8 cellular contexts compared by ENCODE assay signal in genomic region chr2:219160186-219161017, GRCh38. TPM values are rescaled to one million over a fixed set of nuclear protein-coding genes. Genes with fewer than 3 reads are reported as not detected.
DNase-seq lines count a peak whose midpoint lies in the region; ATAC-seq and TF ChIP-seq lines count a peak whose summit lies in the region.

A gene with protein sequence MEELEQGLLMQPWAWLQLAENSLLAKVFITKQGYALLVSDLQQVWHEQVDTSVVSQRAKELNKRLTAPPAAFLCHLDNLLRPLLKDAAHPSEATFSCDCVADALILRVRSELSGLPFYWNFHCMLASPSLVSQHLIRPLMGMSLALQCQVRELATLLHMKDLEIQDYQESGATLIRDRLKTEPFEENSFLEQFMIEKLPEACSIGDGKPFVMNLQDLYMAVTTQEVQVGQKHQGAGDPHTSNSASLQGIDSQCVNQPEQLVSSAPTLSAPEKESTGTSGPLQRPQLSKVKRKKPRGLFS (minus strand): TSS chr2:219160815. CDS start chr2:219158362, 2,453 bp downstream.

- H3K36me3 ChIP-seq in BJ (ENCODE audit: control insufficient read depth, insufficient read depth, low read length) (no peaks in the 10 kb centered on the region; the same call in 1 of the 2 replicates), left lung (peaks cover 0 to 22% of the 10 kb centered on the region in 2 donors)

- DNase-seq in BJ (ENCODE audit: low read depth) (peak; percentile 63), NCI-H524 treated with DMSO at 0.1 percent for 48 hours (lab: John Stamatoyannopoulos, UW) (peak; percentile 61), coronary artery (ENCODE audit: low spot score) (peak; percentile 97), left lung (peak; percentile 97 to 99)
- peak; percentile 97 for DNase-seq in activated CD4-positive, alpha-beta T cell treated with anti-CD3 and anti-CD28 coated beads for 48 hours
- DNase-seq in stimulated activated CD4-positive, alpha-beta T cell treated with anti-CD3 and anti-CD28 coated beads, Interleukin-2, amount 100 ng/mL, for 48 hours = peak; percentile 94 to 95

- POLR2A ChIA-PET in BJ (lab: Charles Lee) = interaction anchor here (0.6 kb wide), 1 partner anchor 46 kb away, joined by 4 read pairs; no protein-coding TSS in a partner anchor

- peaks cover 4 to 12% of the 10 kb centered on the region in 2 donors for H3K4me1 ChIP-seq in left lung

- CTCF ChIA-PET in BJ (lab: Yijun Ruan, JAX) = interaction anchor here (0.7 to 14.8 kb wide), 28 partner anchors 8 to 370 kb away, joined by 3 to 211 read pairs (median 4); partner anchors contain the start of genes ABCB6, DNAJB2, IHH and SLC23A3

- TF ChIP-seq CTCF in BJ (IDR thresholded peaks at IDR 0.05; ENCODE audit: insufficient read depth, low read depth, low read length) (peak; percentile 99), coronary artery (IDR thresholded peaks at IDR 0.05) (peak; percentile 99), left lung (IDR thresholded peaks at IDR 0.05) (peak; percentile 99)

- intact Hi-C loops in left lung (cut with DNase I) = loop anchor here in 1 of 2 donors (10.0 kb wide), 1 partner anchor 134 kb away; no protein-coding TSS in a partner anchor

- H3K9me3 ChIP-seq in left lung = no peaks in the 10 kb centered on the region

- H3K4me3 ChIP-seq in BJ (ENCODE audit: low read depth, low read length) = peak within 1 kb of the TSS; percentile 73
- H3K4me3 ChIP-seq in coronary artery = peak within 1 kb of the TSS; percentile 91
- peak within 1 kb of the TSS; percentile 54 to 73 for H3K4me3 ChIP-seq in left lung

- H3K27me3 ChIP-seq in BJ (ENCODE audit: control insufficient read depth, insufficient read depth, low read length) (no peaks in the 10 kb centered on the region), left lung (no peaks in the 10 kb centered on the region)

- ATAC-seq in HG03439 (IDR thresholded peaks at IDR 0.05; ENCODE audit: unreplicated experiment) (peak; percentile 85), left lung (peak; percentile 98)

- peak; percentile 87 for TF ChIP-seq POLR2A in GM19193 (IDR thresholded peaks at IDR 0.05; ENCODE audit: extremely low read depth, insufficient read depth, insufficient read length)

- H3K27ac ChIP-seq in coronary artery (peak within 1 kb of the TSS; percentile 76 to 98), left lung (peak within 1 kb of the TSS; percentile 93)

RNA-seq across cellular contexts. Expression of the gene that starts here (rescaled TPM):
- 23.9 and 24.1 TPM in 2 replicates for polyA plus RNA-seq in BJ (2011; rRNA removed)
- polyA minus RNA-seq in BJ (2011; rRNA and poly(A)+ RNA removed) = 18.7 and 31.1 TPM in 2 replicates
- 10 to 100 TPM; 14.0 to 16.4 TPM for total RNA-seq in left lung

Comparison
In these comparisons a context has a peak if more than half of its experiments do, and no peak if none do; other contexts are left out.
1. Peak in every context shown above with its lines: DNase-seq, ATAC-seq, H3K4me3 ChIP-seq and H3K27ac ChIP-seq.